Comparison of ENCODE assay signal across 1 cellular context in the genomic region with DNA sequence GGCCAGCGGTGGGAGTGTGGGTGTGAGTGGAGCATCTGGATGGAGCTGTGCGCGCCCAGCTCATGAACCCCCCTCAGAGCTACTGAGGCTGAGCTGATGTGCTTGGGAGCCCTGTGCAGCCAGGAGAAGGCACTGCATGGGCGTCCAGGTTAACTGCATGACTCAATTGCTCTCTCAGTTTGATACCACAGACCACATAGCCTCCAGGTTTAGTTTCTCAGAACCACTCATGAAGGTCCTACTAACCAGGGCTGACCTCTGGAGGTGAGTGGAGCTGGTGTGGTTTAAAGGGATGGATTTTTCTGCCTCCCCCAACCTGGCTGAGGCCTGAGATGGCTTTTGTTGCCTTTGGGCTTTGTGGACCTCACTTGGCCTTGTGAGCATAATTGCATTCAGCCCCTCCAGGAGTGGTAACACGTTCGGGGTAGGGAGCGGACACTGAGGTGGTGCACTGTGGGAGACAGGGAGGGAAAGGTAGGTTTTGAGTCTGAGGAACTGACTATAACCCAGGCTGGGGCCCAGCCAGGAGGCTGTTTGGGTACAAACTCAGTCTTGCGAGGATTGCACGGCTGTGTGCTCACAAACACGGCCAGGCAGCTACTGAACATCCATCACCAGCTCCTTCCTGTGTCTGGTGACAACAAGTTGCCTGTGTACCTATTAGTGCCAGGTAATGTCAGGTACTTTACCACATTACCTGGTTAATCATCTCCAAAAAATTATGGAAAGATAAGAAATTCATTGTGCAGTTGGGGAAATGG.
TF ChIP-seq lines count a peak whose summit lies in the region.

No MANE protein-coding gene starts in this region.

TF ChIP-seq in GM12878, 131 proteins besides CTCF, POLR2A, EP300 and RAD21 (continued from another document):
- TF ChIP-seq, protein P1, sequence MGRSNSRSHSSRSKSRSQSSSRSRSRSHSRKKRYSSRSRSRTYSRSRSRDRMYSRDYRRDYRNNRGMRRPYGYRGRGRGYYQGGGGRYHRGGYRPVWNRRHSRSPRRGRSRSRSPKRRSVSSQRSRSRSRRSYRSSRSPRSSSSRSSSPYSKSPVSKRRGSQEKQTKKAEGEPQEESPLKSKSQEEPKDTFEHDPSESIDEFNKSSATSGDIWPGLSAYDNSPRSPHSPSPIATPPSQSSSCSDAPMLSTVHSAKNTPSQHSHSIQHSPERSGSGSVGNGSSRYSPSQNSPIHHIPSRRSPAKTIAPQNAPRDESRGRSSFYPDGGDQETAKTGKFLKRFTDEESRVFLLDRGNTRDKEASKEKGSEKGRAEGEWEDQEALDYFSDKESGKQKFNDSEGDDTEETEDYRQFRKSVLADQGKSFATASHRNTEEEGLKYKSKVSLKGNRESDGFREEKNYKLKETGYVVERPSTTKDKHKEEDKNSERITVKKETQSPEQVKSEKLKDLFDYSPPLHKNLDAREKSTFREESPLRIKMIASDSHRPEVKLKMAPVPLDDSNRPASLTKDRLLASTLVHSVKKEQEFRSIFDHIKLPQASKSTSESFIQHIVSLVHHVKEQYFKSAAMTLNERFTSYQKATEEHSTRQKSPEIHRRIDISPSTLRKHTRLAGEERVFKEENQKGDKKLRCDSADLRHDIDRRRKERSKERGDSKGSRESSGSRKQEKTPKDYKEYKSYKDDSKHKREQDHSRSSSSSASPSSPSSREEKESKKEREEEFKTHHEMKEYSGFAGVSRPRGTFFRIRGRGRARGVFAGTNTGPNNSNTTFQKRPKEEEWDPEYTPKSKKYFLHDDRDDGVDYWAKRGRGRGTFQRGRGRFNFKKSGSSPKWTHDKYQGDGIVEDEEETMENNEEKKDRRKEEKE (IDR thresholded peaks at IDR 0.05), result no peak
- TF ChIP-seq, protein P2, sequence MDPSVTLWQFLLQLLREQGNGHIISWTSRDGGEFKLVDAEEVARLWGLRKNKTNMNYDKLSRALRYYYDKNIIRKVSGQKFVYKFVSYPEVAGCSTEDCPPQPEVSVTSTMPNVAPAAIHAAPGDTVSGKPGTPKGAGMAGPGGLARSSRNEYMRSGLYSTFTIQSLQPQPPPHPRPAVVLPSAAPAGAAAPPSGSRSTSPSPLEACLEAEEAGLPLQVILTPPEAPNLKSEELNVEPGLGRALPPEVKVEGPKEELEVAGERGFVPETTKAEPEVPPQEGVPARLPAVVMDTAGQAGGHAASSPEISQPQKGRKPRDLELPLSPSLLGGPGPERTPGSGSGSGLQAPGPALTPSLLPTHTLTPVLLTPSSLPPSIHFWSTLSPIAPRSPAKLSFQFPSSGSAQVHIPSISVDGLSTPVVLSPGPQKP (IDR thresholded peaks at IDR 0.05; ENCODE audit: low read depth, low read length), result no peak
- TF ChIP-seq HDAC6 (IDR thresholded peaks at IDR 0.05; ENCODE audit: unreplicated experiment) (no peak), YY1 (IDR thresholded peaks at IDR 0.05; ENCODE audit: low read depth, low read length) (0 out of 2 replicates have a peak, but pooled peaks have one; percentile 12), JUND (IDR thresholded peaks at IDR 0.05; ENCODE audit: low read depth, low read length) (no peak), TCF3 (IDR thresholded peaks at IDR 0.05; ENCODE audit: borderline replicate concordance, insufficient read depth, low read depth, low read length) (0 out of 2 replicates have a peak, but pooled peaks have one; percentile 29)
- TF ChIP-seq, protein P3, sequence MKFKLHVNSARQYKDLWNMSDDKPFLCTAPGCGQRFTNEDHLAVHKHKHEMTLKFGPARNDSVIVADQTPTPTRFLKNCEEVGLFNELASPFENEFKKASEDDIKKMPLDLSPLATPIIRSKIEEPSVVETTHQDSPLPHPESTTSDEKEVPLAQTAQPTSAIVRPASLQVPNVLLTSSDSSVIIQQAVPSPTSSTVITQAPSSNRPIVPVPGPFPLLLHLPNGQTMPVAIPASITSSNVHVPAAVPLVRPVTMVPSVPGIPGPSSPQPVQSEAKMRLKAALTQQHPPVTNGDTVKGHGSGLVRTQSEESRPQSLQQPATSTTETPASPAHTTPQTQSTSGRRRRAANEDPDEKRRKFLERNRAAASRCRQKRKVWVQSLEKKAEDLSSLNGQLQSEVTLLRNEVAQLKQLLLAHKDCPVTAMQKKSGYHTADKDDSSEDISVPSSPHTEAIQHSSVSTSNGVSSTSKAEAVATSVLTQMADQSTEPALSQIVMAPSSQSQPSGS (IDR thresholded peaks at IDR 0.05; ENCODE audit: low read length), result peak; percentile 59; the same call in 1 of the 2 replicates
